Comparison of ENCODE assay signal across 23 cellular contexts in genomic region chr15:25735550-25736384, GRCh38.
DNase-seq lines count a peak whose midpoint lies in the region; ATAC-seq, FAIRE-seq and TF ChIP-seq lines count a peak whose summit lies in the region.
"Had no signal": no experiment of that assay in that cellular context is flagged by ENCODE, and none has a peak within 500 bp of the region (broad histone marks: within the 10 kb centered on the region; RNA-seq: fewer than 3 reads in every experiment).

No MANE protein-coding gene starts in this region.

- intact Hi-C loops in ascending aorta (cut with DNase I): loop anchor here (5.0 kb wide), 2 partner anchors 52 to 347 kb away; no protein-coding TSS in a partner anchor
- intact Hi-C loops in kidney (cut with DNase I): no loop called here

- H4K20me1 ChIP-seq in neural progenitor cell (ENCODE audit: low read depth): no peaks in the 10 kb centered on the region

- H3K4me1 ChIP-seq in ascending aorta: peaks cover 17 to 62% of the 10 kb centered on the region in 2 donors
- H3K4me1 ChIP-seq in neural progenitor cell: peaks cover 14% of the 10 kb centered on the region
- H3K4me1 ChIP-seq in kidney (ENCODE audit: control insufficient read depth in 1 of 2, insufficient read depth in 1 of 2, low read depth in 1 of 2, low read length in 2 of 2): peaks cover 5 to 7% of the 10 kb centered on the region in 2 donors
- H3K4me1 ChIP-seq: right lobe of liver had no signal

- H3K27me3 Mint-ChIP-seq in HFFc6 (ENCODE audit: insufficient read depth) (peaks cover 3% of the 10 kb centered on the region; the same call in 1 of the 2 replicates), neural progenitor cell (ENCODE audit: insufficient read depth, low read depth) (peaks cover 12% of the 10 kb centered on the region)
- H3K27me3 Mint-ChIP-seq: activated T-cell treated with anti-CD3 and anti-CD28 coated beads, Interleukin-2, amount 50 U/mL, for 24 hours had no signal

- no peak overlapping the region for H2AFZ ChIP-seq in neural progenitor cell (replicated peaks)

- H3K27me3 ChIP-seq in ascending aorta (no peaks in the 10 kb centered on the region), neural progenitor cell (no peaks in the 10 kb centered on the region)
- H3K27me3 ChIP-seq: adrenal gland, right lobe of liver had no signal

- ATAC-seq in HG02763 (IDR thresholded peaks at IDR 0.05; ENCODE audit: unreplicated experiment): no peak
- ATAC-seq: mucosa of descending colon; right lobe of liver; stimulated activated effector memory CD8-positive, alpha-beta T cell treated with anti-CD3 and anti-CD28 coated beads, Interleukin-12 subunit alpha, Interleukin-12 subunit beta, amount 100 ng/mL, for 72 hours had no signal

- H3K9ac ChIP-seq in neural progenitor cell (no peak overlapping the region), kidney (ENCODE audit: low read length in 2 of 2) (no peak overlapping the region)

- DNase-seq in D721Med (ENCODE audit: insufficient read length, low spot score) (no peak), HFFc6 (no peak), ascending aorta (ENCODE audit: low spot score in 2 of 2) (peak in 1 of 2 donors; percentile 59), neural progenitor cell (ENCODE audit: low spot score) (no peak), kidney (no peak), DMS114 treated with DMSO at 0.1 percent for 48 hours (lab: John Stamatoyannopoulos, UW; ENCODE audit: unreplicated experiment) (no peak)
- DNase-seq: activated CD4-positive, alpha-beta T cell treated with anti-CD3 and anti-CD28 coated beads for 1 hour; activated T-cell treated with anti-CD3 and anti-CD28 coated beads, Interleukin-2, amount 50 U/mL, for 24 hours; effector memory CD4-positive, alpha-beta T cell; mucosa of descending colon; NCI-H187 treated with DMSO at 0.1 percent for 48 hours; NCI-H748 treated with DMSO at 0.1 percent for 48 hours; right lobe of liver; stimulated activated CD4-positive, alpha-beta T cell treated with anti-CD3 and anti-CD28 coated beads, Interleukin-4, amount 100 ng/mL, for 24 hours; substantia nigra; T-helper 1 cell had no signal

- H3K36me3 ChIP-seq in ascending aorta (peaks cover 0 to 20% of the 10 kb centered on the region in 2 donors), neural progenitor cell (no peaks in the 10 kb centered on the region), kidney (ENCODE audit: control insufficient read depth in 1 of 2, insufficient read depth in 2 of 2, low read length in 2 of 2) (no peaks in the 10 kb centered on the region)
- H3K36me3 ChIP-seq: adrenal gland, right lobe of liver had no signal

- H3K9me3 ChIP-seq in ascending aorta (no peaks in the 10 kb centered on the region), neural progenitor cell (ENCODE audit: low read depth) (no peaks in the 10 kb centered on the region), kidney (ENCODE audit: control insufficient read depth in 1 of 2, low read length in 2 of 2) (no peaks in the 10 kb centered on the region)
- H3K9me3 ChIP-seq: adrenal gland, right lobe of liver had no signal

- TF ChIP-seq CTCF in D721Med (IDR thresholded peaks at IDR 0.05; ENCODE audit: insufficient read depth, missing control alignments) (peak; percentile 21), HFFc6 (IDR thresholded peaks at IDR 0.05) (no peak), ascending aorta (IDR thresholded peaks at IDR 0.05) (no peak), neural progenitor cell (IDR thresholded peaks at IDR 0.05) (peak; percentile 5), kidney (IDR thresholded peaks at IDR 0.05; ENCODE audit: borderline replicate concordance, extremely low read depth, insufficient read depth) (no peak)

- H3K27ac ChIP-seq in ascending aorta (peak overlapping the region; percentile 80 to 85), neural progenitor cell (no peak overlapping the region), kidney (ENCODE audit: low read depth in 2 of 2, low read length in 2 of 2) (no peak overlapping the region)
- H3K27ac ChIP-seq: C4-2B, right lobe of liver had no signal

- H3K36me3 Mint-ChIP-seq in HFFc6 (ENCODE audit: low read depth): peaks cover 12% of the 10 kb centered on the region
- peaks cover 2% of the 10 kb centered on the region for H3K36me3 Mint-ChIP-seq in neural progenitor cell
- H3K36me3 Mint-ChIP-seq: brain had no signal

- no peak overlapping the region for H3K4me3 Mint-ChIP-seq in HFFc6
- H3K4me3 Mint-ChIP-seq in neural progenitor cell: no peak overlapping the region
- H3K4me3 Mint-ChIP-seq: activated T-cell treated with anti-CD3 and anti-CD28 coated beads, Interleukin-2, amount 50 U/mL, for 24 hours; neural crest cell; stimulated activated effector memory CD8-positive, alpha-beta T cell treated with anti-CD3 and anti-CD28 coated beads, Interleukin-12 subunit alpha, Interleukin-12 subunit beta, amount 100 ng/mL, for 72 hours had no signal

- no peaks in the 10 kb centered on the region for H3K9me3 Mint-ChIP-seq in HFFc6
- peaks cover 2% of the 10 kb centered on the region for H3K9me3 Mint-ChIP-seq in neural progenitor cell
- H3K9me3 Mint-ChIP-seq: activated T-cell treated with anti-CD3 and anti-CD28 coated beads, Interleukin-2, amount 50 U/mL, for 24 hours; neural crest cell; stimulated activated effector memory CD8-positive, alpha-beta T cell treated with anti-CD3 and anti-CD28 coated beads, Interleukin-12 subunit alpha, Interleukin-12 subunit beta, amount 100 ng/mL, for 72 hours had no signal

- H3K27ac Mint-ChIP-seq in HFFc6 (peak overlapping the region; percentile 69), neural progenitor cell (peak overlapping the region; percentile 72)
- H3K27ac Mint-ChIP-seq: stimulated activated effector memory CD8-positive, alpha-beta T cell treated with anti-CD3 and anti-CD28 coated beads, Interleukin-12 subunit alpha, Interleukin-12 subunit beta, amount 100 ng/mL, for 72 hours had no signal

- H3K79me2 ChIP-seq in neural progenitor cell (ENCODE audit: low read depth): no peaks in the 10 kb centered on the region

- FAIRE-seq in D721Med (lab: Jason Lieb, UNC) (no peak), kidney (lab: Jason Lieb, UNC) (no peak)
- FAIRE-seq: keratinocyte had no signal

- H3F3A ChIP-seq in neural progenitor cell (ENCODE audit: low read depth): no peaks in the 10 kb centered on the region

- H3K4me3 ChIP-seq in ascending aorta (no peak overlapping the region), neural progenitor cell (no peak overlapping the region), kidney (ENCODE audit: low read length in 2 of 2) (no peak overlapping the region)
- H3K4me3 ChIP-seq: adrenal gland, mucosa of descending colon, right lobe of liver had no signal

- H3K4me1 Mint-ChIP-seq in HFFc6 (ENCODE audit: low read depth) (peaks cover 35% of the 10 kb centered on the region), neural progenitor cell (peaks cover 54% of the 10 kb centered on the region)

- no peak overlapping the region for H3K4me2 ChIP-seq in neural progenitor cell

Comparison
In these comparisons a context has a peak if more than half of its experiments do, and no peak if none do; other contexts are left out.
1. CTCF ChIP-seq: peak in D721Med (single experiment) and neural progenitor cell (single experiment); none in HFFc6 (single experiment), ascending aorta (0 of 3) and kidney (single experiment).
2. H3K27ac ChIP-seq: peak in ascending aorta (2 of 2); none in neural progenitor cell (single experiment) and kidney (0 of 2).